In the genomic region with DNA sequence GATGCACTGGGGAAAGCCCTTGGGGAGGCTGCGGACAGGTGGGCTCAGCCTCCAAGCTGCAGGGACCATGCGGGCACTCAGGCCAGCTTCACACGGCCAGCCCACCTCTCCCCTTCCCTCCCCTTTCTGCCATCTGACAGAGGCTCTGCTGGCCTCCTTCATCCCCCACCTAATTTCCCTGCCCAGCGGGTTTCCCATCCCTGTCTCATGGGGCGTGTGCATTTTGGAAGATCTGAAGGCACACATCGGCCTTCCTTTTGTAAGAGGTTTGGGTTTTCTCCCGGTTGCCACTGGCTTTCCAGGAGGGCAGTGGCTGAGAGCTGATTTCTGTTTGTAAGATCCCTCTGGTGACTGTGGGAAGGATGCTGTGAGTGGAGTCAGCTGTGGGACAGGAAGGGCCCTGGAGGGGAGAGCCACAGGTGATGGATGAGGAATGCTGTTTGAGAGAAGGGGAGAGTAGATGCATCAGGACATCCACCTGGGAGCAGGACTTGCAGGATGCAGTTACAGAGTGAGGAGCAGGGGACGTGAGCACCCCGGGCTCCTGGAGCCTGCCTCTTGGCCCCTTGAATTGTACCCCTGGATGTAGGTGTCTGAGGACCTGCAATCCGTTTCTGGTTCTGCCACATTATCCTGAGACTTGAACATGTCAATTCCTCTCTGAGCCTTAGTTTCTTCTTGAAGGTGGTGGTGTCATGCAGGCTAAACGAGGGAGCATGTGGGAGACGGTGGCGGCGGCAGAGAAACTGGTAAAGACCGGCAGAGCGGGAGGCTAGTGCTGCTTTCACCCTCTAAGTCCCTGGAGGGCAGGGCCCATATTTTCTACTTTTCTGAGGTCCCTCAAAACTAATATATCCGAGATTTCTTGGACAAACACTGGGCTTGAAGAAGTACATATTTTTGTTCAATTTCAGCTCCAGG, we compare ENCODE assay signal across 1 cellular context.
TF ChIP-seq lines count a peak whose summit lies in the region.

No MANE protein-coding gene starts in this region.

TF ChIP-seq in HepG2, 621 proteins besides CTCF, POLR2A, EP300 and RAD21 (continued from another document):
- TF ChIP-seq, protein P1, sequence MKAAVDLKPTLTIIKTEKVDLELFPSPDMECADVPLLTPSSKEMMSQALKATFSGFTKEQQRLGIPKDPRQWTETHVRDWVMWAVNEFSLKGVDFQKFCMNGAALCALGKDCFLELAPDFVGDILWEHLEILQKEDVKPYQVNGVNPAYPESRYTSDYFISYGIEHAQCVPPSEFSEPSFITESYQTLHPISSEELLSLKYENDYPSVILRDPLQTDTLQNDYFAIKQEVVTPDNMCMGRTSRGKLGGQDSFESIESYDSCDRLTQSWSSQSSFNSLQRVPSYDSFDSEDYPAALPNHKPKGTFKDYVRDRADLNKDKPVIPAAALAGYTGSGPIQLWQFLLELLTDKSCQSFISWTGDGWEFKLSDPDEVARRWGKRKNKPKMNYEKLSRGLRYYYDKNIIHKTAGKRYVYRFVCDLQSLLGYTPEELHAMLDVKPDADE (CRISPR knock-in tag; IDR thresholded peaks at IDR 0.05): no peak
- TF ChIP-seq ARNT2 (CRISPR knock-in tag; IDR thresholded peaks at IDR 0.05; ENCODE audit: low read depth) (no peak), SKI (IDR thresholded peaks at IDR 0.05; ENCODE audit: partially characterized antibody) (no peak), GFI1 (CRISPR knock-in tag; IDR thresholded peaks at IDR 0.05; ENCODE audit: borderline replicate concordance) (no peak), ZNF629 (CRISPR knock-in tag; conservative IDR thresholded peaks at IDR 0.05) (no peak), RXRA (CRISPR knock-in tag; IDR thresholded peaks at IDR 0.05) (no peak), CHD4 (IDR thresholded peaks at IDR 0.05; ENCODE audit: borderline replicate concordance, low read length) (no peak), HNRNPK (IDR thresholded peaks at IDR 0.05; ENCODE audit: low read depth, low read length, poor library complexity, severe bottlenecking) (no peak), HES4 (CRISPR knock-in tag; IDR thresholded peaks at IDR 0.05; ENCODE audit: borderline replicate concordance) (no peak), CBX5 (CRISPR knock-in tag; IDR thresholded peaks at IDR 0.05; ENCODE audit: borderline replicate concordance) (no peak), ZBTB1 (CRISPR knock-in tag; IDR thresholded peaks at IDR 0.05; ENCODE audit: borderline replicate concordance) (no peak), ZNF747 (CRISPR knock-in tag; IDR thresholded peaks at IDR 0.05; ENCODE audit: borderline replicate concordance) (peak; percentile 10; the same call in 1 of the 2 replicates), GLI4 (CRISPR knock-in tag; IDR thresholded peaks at IDR 0.05; ENCODE audit: borderline replicate concordance) (no peak), SP2 (CRISPR knock-in tag; IDR thresholded peaks at IDR 0.05) (no peak), ZFP37 (CRISPR knock-in tag; IDR thresholded peaks at IDR 0.05; ENCODE audit: borderline replicate concordance) (no peak), HNRNPUL1 (IDR thresholded peaks at IDR 0.05; ENCODE audit: low read depth, low read length) (no peak), ZNF788 (CRISPR knock-in tag; IDR thresholded peaks at IDR 0.05; ENCODE audit: borderline replicate concordance) (no peak; the same call in 1 of the 2 replicates), PTBP1 (IDR thresholded peaks at IDR 0.05; ENCODE audit: low read depth, low read length, poor library complexity, severe bottlenecking) (no peak), U2AF1 (optimal IDR thresholded peaks at IDR 0.05; ENCODE audit: low read depth, low read length) (no peak), ZNF598 (CRISPR knock-in tag; IDR thresholded peaks at IDR 0.05; ENCODE audit: borderline replicate concordance) (no peak), ZNF558 (CRISPR knock-in tag; IDR thresholded peaks at IDR 0.05; ENCODE audit: borderline replicate concordance) (no peak), ZNF75D (CRISPR knock-in tag; IDR thresholded peaks at IDR 0.05; ENCODE audit: borderline replicate concordance) (no peak), ZMAT3 (CRISPR knock-in tag; conservative IDR thresholded peaks at IDR 0.05) (no peak), FOXO1 (CRISPR knock-in tag; IDR thresholded peaks at IDR 0.05) (no peak), ZNF563 (CRISPR knock-in tag; IDR thresholded peaks at IDR 0.05) (no peak), HDAC2 (CRISPR knock-in tag; IDR thresholded peaks at IDR 0.05) (no peak)
- TF ChIP-seq, protein P2, sequence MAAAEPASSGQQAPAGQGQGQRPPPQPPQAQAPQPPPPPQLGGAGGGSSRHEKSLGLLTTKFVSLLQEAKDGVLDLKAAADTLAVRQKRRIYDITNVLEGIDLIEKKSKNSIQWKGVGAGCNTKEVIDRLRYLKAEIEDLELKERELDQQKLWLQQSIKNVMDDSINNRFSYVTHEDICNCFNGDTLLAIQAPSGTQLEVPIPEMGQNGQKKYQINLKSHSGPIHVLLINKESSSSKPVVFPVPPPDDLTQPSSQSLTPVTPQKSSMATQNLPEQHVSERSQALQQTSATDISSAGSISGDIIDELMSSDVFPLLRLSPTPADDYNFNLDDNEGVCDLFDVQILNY (CRISPR knock-in tag; conservative IDR thresholded peaks at IDR 0.05): no peak
- TF ChIP-seq, protein P3, sequence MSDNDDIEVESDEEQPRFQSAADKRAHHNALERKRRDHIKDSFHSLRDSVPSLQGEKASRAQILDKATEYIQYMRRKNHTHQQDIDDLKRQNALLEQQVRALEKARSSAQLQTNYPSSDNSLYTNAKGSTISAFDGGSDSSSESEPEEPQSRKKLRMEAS (IDR thresholded peaks at IDR 0.05): no peak
- TF ChIP-seq, protein P4, sequence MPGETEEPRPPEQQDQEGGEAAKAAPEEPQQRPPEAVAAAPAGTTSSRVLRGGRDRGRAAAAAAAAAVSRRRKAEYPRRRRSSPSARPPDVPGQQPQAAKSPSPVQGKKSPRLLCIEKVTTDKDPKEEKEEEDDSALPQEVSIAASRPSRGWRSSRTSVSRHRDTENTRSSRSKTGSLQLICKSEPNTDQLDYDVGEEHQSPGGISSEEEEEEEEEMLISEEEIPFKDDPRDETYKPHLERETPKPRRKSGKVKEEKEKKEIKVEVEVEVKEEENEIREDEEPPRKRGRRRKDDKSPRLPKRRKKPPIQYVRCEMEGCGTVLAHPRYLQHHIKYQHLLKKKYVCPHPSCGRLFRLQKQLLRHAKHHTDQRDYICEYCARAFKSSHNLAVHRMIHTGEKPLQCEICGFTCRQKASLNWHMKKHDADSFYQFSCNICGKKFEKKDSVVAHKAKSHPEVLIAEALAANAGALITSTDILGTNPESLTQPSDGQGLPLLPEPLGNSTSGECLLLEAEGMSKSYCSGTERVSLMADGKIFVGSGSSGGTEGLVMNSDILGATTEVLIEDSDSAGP (CRISPR knock-in tag; IDR thresholded peaks at IDR 0.05; ENCODE audit: borderline replicate concordance): 0 out of 2 replicates have a peak, but pooled peaks have one; percentile 3
- TF ChIP-seq, protein P5, sequence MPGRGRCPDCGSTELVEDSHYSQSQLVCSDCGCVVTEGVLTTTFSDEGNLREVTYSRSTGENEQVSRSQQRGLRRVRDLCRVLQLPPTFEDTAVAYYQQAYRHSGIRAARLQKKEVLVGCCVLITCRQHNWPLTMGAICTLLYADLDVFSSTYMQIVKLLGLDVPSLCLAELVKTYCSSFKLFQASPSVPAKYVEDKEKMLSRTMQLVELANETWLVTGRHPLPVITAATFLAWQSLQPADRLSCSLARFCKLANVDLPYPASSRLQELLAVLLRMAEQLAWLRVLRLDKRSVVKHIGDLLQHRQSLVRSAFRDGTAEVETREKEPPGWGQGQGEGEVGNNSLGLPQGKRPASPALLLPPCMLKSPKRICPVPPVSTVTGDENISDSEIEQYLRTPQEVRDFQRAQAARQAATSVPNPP (CRISPR knock-in tag; IDR thresholded peaks at IDR 0.05): no peak
- TF ChIP-seq, protein P6, sequence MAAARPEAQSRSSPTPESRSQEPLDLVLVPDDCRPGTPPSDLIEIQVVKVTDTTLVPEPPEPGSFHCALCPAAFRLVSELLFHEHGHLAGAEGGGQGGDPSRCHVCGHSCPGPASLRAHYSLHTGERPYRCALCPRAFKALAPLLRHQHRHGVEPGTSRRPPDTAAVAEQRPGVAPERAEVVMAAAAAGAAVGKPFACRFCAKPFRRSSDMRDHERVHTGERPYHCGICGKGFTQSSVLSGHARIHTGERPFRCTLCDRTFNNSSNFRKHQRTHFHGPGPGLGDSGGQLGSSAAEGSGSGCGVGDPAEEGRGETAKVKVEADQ (CRISPR knock-in tag; IDR thresholded peaks at IDR 0.05; ENCODE audit: borderline replicate concordance): no peak
- TF ChIP-seq, protein P7, sequence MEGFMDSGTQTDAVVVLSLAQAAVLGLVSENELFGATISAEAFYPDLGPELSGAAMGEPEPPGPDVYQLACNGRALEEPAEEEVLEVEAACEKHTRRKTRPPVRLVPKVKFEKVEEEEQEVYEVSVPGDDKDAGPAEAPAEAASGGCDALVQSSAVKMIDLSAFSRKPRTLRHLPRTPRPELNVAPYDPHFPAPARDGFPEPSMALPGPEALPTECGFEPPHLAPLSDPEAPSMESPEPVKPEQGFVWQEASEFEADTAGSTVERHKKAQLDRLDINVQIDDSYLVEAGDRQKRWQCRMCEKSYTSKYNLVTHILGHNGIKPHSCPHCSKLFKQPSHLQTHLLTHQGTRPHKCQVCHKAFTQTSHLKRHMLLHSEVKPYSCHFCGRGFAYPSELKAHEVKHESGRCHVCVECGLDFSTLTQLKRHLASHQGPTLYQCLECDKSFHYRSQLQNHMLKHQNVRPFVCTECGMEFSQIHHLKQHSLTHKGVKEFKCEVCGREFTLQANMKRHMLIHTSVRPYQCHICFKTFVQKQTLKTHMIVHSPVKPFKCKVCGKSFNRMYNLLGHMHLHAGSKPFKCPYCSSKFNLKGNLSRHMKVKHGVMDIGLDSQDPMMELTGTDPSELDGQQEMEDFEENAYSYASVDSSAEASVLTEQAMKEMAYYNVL (CRISPR knock-in tag; IDR thresholded peaks at IDR 0.05; ENCODE audit: borderline replicate concordance): no peak
- TF ChIP-seq, protein P8, sequence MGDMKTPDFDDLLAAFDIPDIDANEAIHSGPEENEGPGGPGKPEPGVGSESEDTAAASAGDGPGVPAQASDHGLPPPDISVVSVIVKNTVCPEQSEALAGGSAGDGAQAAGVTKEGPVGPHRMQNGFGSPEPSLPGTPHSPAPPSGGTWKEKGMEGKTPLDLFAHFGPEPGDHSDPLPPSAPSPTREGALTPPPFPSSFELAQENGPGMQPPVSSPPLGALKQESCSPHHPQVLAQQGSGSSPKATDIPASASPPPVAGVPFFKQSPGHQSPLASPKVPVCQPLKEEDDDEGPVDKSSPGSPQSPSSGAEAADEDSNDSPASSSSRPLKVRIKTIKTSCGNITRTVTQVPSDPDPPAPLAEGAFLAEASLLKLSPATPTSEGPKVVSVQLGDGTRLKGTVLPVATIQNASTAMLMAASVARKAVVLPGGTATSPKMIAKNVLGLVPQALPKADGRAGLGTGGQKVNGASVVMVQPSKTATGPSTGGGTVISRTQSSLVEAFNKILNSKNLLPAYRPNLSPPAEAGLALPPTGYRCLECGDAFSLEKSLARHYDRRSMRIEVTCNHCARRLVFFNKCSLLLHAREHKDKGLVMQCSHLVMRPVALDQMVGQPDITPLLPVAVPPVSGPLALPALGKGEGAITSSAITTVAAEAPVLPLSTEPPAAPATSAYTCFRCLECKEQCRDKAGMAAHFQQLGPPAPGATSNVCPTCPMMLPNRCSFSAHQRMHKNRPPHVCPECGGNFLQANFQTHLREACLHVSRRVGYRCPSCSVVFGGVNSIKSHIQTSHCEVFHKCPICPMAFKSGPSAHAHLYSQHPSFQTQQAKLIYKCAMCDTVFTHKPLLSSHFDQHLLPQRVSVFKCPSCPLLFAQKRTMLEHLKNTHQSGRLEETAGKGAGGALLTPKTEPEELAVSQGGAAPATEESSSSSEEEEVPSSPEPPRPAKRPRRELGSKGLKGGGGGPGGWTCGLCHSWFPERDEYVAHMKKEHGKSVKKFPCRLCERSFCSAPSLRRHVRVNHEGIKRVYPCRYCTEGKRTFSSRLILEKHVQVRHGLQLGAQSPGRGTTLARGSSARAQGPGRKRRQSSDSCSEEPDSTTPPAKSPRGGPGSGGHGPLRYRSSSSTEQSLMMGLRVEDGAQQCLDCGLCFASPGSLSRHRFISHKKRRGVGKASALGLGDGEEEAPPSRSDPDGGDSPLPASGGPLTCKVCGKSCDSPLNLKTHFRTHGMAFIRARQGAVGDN (CRISPR knock-in tag; IDR thresholded peaks at IDR 0.05): peak; percentile 73; the same call in 1 of the 2 replicates
